ENCODE assay signal across 9 cellular contexts in the genomic region with DNA sequence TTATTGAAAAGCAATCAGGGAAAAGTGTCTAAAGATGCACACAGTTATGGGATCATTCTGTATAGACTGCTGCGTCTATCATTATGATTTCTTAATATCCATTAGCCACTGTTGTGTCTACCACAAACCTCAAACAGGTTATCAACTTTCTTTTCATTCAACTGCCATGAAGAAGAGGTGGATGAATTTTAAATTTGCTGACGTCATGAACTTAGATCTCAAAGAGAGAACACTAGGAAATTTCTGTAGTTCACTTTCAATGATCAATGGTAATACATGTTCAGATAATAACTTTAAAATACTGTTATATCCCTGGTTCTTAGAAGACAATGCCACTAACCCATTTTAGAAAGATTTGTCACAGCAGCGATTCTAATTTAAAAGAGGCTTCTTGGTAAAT.
"Had no signal": no experiment of that assay in that cellular context is flagged by ENCODE, and none has a peak within 500 bp of the region (broad histone marks: within the 10 kb centered on the region; RNA-seq: fewer than 3 reads in every experiment).

No MANE protein-coding gene starts in this region.

- H3K27ac ChIP-seq: HL-60 had no signal

- H3K4me3 ChIP-seq: GM23338 had no signal

- H3K4me2 ChIP-seq: GM23338 had no signal

- ATAC-seq: GM23338 had no signal

- H3K4me1 Mint-ChIP-seq: GM23338, H9, IgD-negative memory B cell had no signal

- H2AFZ ChIP-seq: GM23338 had no signal

- H3K27ac Mint-ChIP-seq: GM23338, H9, IgD-negative memory B cell had no signal

- H3K9me3 Mint-ChIP-seq: GM23338, H9 had no signal

- H3K4me3 Mint-ChIP-seq: GM23338, H9, IgD-negative memory B cell had no signal

- H3K36me3 Mint-ChIP-seq: IgD-negative memory B cell had no signal

- FAIRE-seq: H1, H54 had no signal

- DNase-seq: H9, HCEC 1CT, Kasumi-1, KG1 had no signal
